ENCODE assay signal across 8 cellular contexts in the genomic region with DNA sequence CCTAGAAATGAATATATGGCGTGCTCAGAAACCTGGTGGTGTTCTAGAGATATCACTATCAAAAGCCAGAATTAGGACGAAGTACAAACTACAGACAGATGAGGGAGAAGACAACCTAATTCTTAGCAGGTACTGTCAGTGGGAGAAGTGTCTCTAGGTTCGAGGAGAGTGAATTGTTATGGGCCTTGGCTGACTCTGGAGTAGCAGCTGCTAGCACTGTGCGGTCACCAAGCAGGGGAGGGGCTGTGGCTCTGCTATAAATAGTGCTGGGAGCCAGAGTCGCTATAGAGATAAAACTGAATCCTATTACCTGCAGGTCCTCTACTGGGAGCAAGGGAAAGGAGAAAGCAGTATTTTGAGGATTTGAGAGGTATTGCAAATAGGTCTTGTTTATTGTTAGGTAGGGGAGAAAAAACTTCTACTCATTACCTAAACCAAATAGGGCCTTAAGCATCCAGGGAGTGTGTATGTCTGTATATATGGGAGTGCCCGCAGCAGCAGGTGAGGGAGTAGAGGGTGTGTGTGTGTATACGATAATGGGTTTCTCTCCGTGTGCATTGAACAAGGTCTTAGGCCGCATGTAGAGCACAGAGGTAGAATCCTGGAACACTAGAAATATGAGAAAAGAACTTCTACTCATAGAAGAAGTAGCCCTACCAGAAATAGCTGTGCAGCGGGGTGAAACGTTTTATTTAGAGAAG. TPM values are rescaled to one million over a fixed set of nuclear protein-coding genes. Genes with fewer than 3 reads are reported as not detected.
A peak's percentile ranks its signal among the peaks of the same experiment; 100 is the strongest.
DNase-seq lines count a peak whose midpoint lies in the region; ATAC-seq, FAIRE-seq and TF ChIP-seq lines count a peak whose summit lies in the region.

No MANE protein-coding gene starts in this region.

- no peaks in the 10 kb centered on the region for H3K27me3 Mint-ChIP-seq in progenitor cell of endocrine pancreas

- peak; percentile 65 for FAIRE-seq in K562 (lab: Jason Lieb, UNC)

- H3K9me3 Mint-ChIP-seq in progenitor cell of endocrine pancreas (ENCODE audit: low read depth): no peaks in the 10 kb centered on the region

- H3K9me3 ChIP-seq in K562 (replicated peaks; ENCODE audit: control insufficient read depth, insufficient read depth, low read depth, low read length): no peaks in the 10 kb centered on the region

- DNase-seq in NCI-H1417 (lab: John Stamatoyannopoulos, UW) (peak; percentile 45 to 84 (median 71)), NCI-H1417 treated with DMSO at 0.1 percent for 48 hours (lab: John Stamatoyannopoulos, UW) (no peak), NCI-H2029 treated with DMSO at 0.1 percent for 48 hours (lab: John Stamatoyannopoulos, UW) (peak; percentile 29), K562 (ENCODE audit: extremely low read depth in 1 of 4, low spot score in 3 of 4) (peak in 2 of 4 experiments; percentile 71 to 82), progenitor cell of endocrine pancreas (ENCODE audit: low spot score, unreplicated experiment) (no peak), SK-N-DZ (ENCODE audit: low spot score) (no peak)

- CTCF ChIA-PET in K562 (lab: Yijun Ruan, JAX; ENCODE audit: low intra/inter-chr PET ratio): no interaction called here

- peak overlapping the region; percentile 81 for H3K27ac Mint-ChIP-seq in progenitor cell of endocrine pancreas

- in situ Hi-C loops in K562 (cut with MboI): no loop called here

- ATAC-seq in K562 (peak; percentile 46), HG03469 (IDR thresholded peaks at IDR 0.05; ENCODE audit: unreplicated experiment) (no peak), GM19351 (IDR thresholded peaks at IDR 0.05; ENCODE audit: unreplicated experiment) (no peak)

- H2AFZ ChIP-seq in K562 (ENCODE audit: low read depth, low read length): no peak overlapping the region

- TF ChIP-seq CTCF in K562 (IDR thresholded peaks at IDR 0.05 in 2 of 3, conservative IDR thresholded peaks at IDR 0.05 in 1 of 3; ENCODE audit: insufficient read depth in 2 of 3, low read depth in 1 of 3, low read length in 3 of 3) (no peak), progenitor cell of endocrine pancreas (IDR thresholded peaks at IDR 0.05; ENCODE audit: unreplicated experiment) (no peak)

- peaks cover 29% of the 10 kb centered on the region for H4K20me1 ChIP-seq in K562 (replicated peaks; ENCODE audit: control insufficient read depth, insufficient read depth, low read length)

- peak overlapping the region in 1 of 2 experiments; percentile 23; a peak in 1 of 4 replicates for H3K9ac ChIP-seq in K562 (ENCODE audit: insufficient read depth in 1 of 2, low read depth in 2 of 2, low read length in 2 of 2)

- H3K27ac ChIP-seq in K562 (ENCODE audit: extremely low read depth, low read depth, low read length): peak overlapping the region; percentile 57

- peak overlapping the region; percentile 77 for H3K4me2 ChIP-seq in K562 (ENCODE audit: insufficient read depth, low read length)

- intact Hi-C loops in K562 (cut with micrococcal nuclease): no loop called here

- no peaks in the 10 kb centered on the region for H3K27me3 ChIP-seq in K562 (ENCODE audit: control insufficient read depth in 2 of 2, insufficient read depth in 2 of 2, low read length in 2 of 2)

- peaks cover 8% of the 10 kb centered on the region for H3K36me3 Mint-ChIP-seq in progenitor cell of endocrine pancreas (ENCODE audit: insufficient read depth)

- peaks cover 30% of the 10 kb centered on the region for H3K4me1 Mint-ChIP-seq in progenitor cell of endocrine pancreas (ENCODE audit: low read depth)

- peaks cover 16% of the 10 kb centered on the region for H3K9me1 ChIP-seq in K562 (ENCODE audit: control insufficient read depth, insufficient read depth, low read length)

- no peak for TF ChIP-seq EP300 in K562 (IDR thresholded peaks at IDR 0.05; ENCODE audit: low read length)

- peaks cover 43% of the 10 kb centered on the region for H3K36me3 ChIP-seq in K562 (ENCODE audit: control insufficient read depth, insufficient read depth, low read length)

- peak overlapping the region; percentile 85; the same call in 1 of the 2 replicates for H3K4me3 ChIP-seq in K562

- no TSS peak for BruUV-seq in K562 (replicated peaks; lab: Mats Ljungman, UMichigan)

- peaks cover 56% of the 10 kb centered on the region for H3K79me2 ChIP-seq in K562 (ENCODE audit: control insufficient read depth, insufficient read depth, low read length)

- no peak for TF ChIP-seq POLR2A in K562 (conservative IDR thresholded peaks at IDR 0.05)

- POLR2A ChIA-PET in K562 (lab: Yijun Ruan, JAX): interaction anchor here (0.6 to 2.3 kb wide), 6 partner anchors 9 to 291 kb away, joined by 4 to 11 read pairs (median 6); a partner anchor contains a TSS

- WGBS in K562 (ENCODE audit: insufficient coverage, low coverage, missing lambda C conversion rate): 12% methylated on average over 11 of the region's 11 CpGs

- H3K4me1 ChIP-seq in K562 (replicated peaks in 1 of 2; ENCODE audit: control insufficient read depth in 2 of 2, insufficient read depth in 2 of 2, low read length in 2 of 2): peaks cover 45 to 51% of the 10 kb centered on the region in 2 experiments

- no peak for TF ChIP-seq RAD21 in K562 (CRISPR knock-in tag; conservative IDR thresholded peaks at IDR 0.05 in 1 of 2, IDR thresholded peaks at IDR 0.05 in 1 of 2)

- peak overlapping the region; percentile 80 for H3K4me3 Mint-ChIP-seq in progenitor cell of endocrine pancreas (ENCODE audit: low read depth)

RNA-seq across cellular contexts. Expression of a gene that starts 2.2 kb away (rescaled TPM):
- total RNA-seq in K562 (2011; cell fraction: chromatin; rRNA removed; ENCODE audit: low replicate concordance): 267 and 427 TPM in 2 replicates
- 135 and 141 TPM in 2 replicates for total RNA-seq in K562 (2011; cell fraction: nucleolus; rRNA removed)
- total RNA-seq in K562 (2011; cell fraction: nucleoplasm; rRNA removed): 157 and 178 TPM in 2 replicates
- total RNA-seq in K562 (2014; rRNA removed): 33.6 and 34.4 TPM in 2 replicates
- total RNA-seq in K562 (2014; rRNA removed; fragmentation: Illumina TruSeq; extraction: Trizol): 22.2 and 22.6 TPM in 2 replicates
- 28.7 and 34.3 TPM in 2 replicates for total RNA-seq in K562 (2015; rRNA removed; fragmentation: Illumina TruSeq; extraction: Trizol)
- 53.6 and 57.6 TPM in 2 replicates for total RNA-seq in K562 (2021)
- 37.0 and 54.1 TPM in 2 replicates for polyA plus RNA-seq in K562 (2011; rRNA removed)
- polyA plus RNA-seq in K562 (2011; cell fraction: cytosol; rRNA removed): 37.6 and 44.5 TPM in 2 replicates
- 196 and 230 TPM in 2 replicates for polyA plus RNA-seq in K562 (2011; cell fraction: nucleus; rRNA removed)
- 39.6 and 44.4 TPM in 2 replicates for polyA plus RNA-seq in K562 (2012)
- polyA plus RNA-seq in K562 (2014; fragmentation: Illumina TruSeq; extraction: Trizol): 41.6 and 41.9 TPM in 2 replicates
- 1 to 10 TPM in 1 of 2 experiments, under 1 TPM in 1; 0.68 to 3.2 TPM for polyA plus RNA-seq in K562 (2014; fragmentation: Nextera tagmentation; extraction: Ambion mirVana)
- polyA plus RNA-seq in K562 (2014; rRNA removed): 43.4 and 47.6 TPM in 2 replicates
- polyA minus RNA-seq in K562 (2011; rRNA and poly(A)+ RNA removed): 47.0 and 48.6 TPM in 2 replicates
- polyA minus RNA-seq in K562 (2011; cell fraction: cytosol; rRNA and poly(A)+ RNA removed): 37.4 and 47.8 TPM in 2 replicates
- 52.0 and 80.3 TPM in 2 replicates for polyA minus RNA-seq in K562 (2011; cell fraction: nucleus; rRNA and poly(A)+ RNA removed)
- total RNA-seq in progenitor cell of endocrine pancreas: 63.8 and 66.5 TPM in 2 replicates
- 25.1 and 35.4 TPM in 2 replicates for polyA plus RNA-seq in SK-N-DZ (2014; cell fraction: cytosol; rRNA removed)
- polyA plus RNA-seq in SK-N-DZ (2014; cell fraction: nucleus; rRNA removed): 71.8 and 128 TPM in 2 replicates

RNA-seq across cellular contexts. Expression of a gene that starts 14.3 kb away (rescaled TPM):
- total RNA-seq in K562 (2011; cell fraction: chromatin; rRNA removed; ENCODE audit: low replicate concordance): 39.2 and 75.3 TPM in 2 replicates
- total RNA-seq in K562 (2011; cell fraction: nucleolus; rRNA removed): 43.6 and 51.5 TPM in 2 replicates
- total RNA-seq in K562 (2011; cell fraction: nucleoplasm; rRNA removed): 31.0 and 35.2 TPM in 2 replicates
- 11.9 and 16.0 TPM in 2 replicates for total RNA-seq in K562 (2014; rRNA removed)
- 6.6 and 8.2 TPM in 2 replicates for total RNA-seq in K562 (2014; rRNA removed; fragmentation: Illumina TruSeq; extraction: Trizol)
- total RNA-seq in K562 (2015; rRNA removed; fragmentation: Illumina TruSeq; extraction: Trizol): 7.8 and 11.1 TPM in 2 replicates
- 15.9 and 16.5 TPM in 2 replicates for total RNA-seq in K562 (2021)
- polyA plus RNA-seq in K562 (2011; rRNA removed): 26.0 and 31.9 TPM in 2 replicates
- 38.5 and 38.7 TPM in 2 replicates for polyA plus RNA-seq in K562 (2011; cell fraction: cytosol; rRNA removed)
- 66.1 and 82.8 TPM in 2 replicates for polyA plus RNA-seq in K562 (2011; cell fraction: nucleus; rRNA removed)
- 16.1 and 20.9 TPM in 2 replicates for polyA plus RNA-seq in K562 (2012)
- 12.0 and 15.2 TPM in 2 replicates for polyA plus RNA-seq in K562 (2014; fragmentation: Illumina TruSeq; extraction: Trizol)
- polyA plus RNA-seq in K562 (2014; fragmentation: Nextera tagmentation; extraction: Ambion mirVana): 10 to 100 TPM in 1 of 2 experiments, 1 to 10 TPM in 1; 9.8 to 10.4 TPM
- 17.5 and 18.4 TPM in 2 replicates for polyA plus RNA-seq in K562 (2014; rRNA removed)
- 15.1 and 19.2 TPM in 2 replicates for polyA minus RNA-seq in K562 (2011; rRNA and poly(A)+ RNA removed)
- 9.9 and 20.8 TPM in 2 replicates for polyA minus RNA-seq in K562 (2011; cell fraction: cytosol; rRNA and poly(A)+ RNA removed)
- polyA minus RNA-seq in K562 (2011; cell fraction: nucleus; rRNA and poly(A)+ RNA removed): 12.8 and 23.2 TPM in 2 replicates
- 25.8 and 26.7 TPM in 2 replicates for total RNA-seq in progenitor cell of endocrine pancreas
- polyA plus RNA-seq in SK-N-DZ (2014; cell fraction: cytosol; rRNA removed): 9.1 and 11.0 TPM in 2 replicates
- 18.6 and 23.2 TPM in 2 replicates for polyA plus RNA-seq in SK-N-DZ (2014; cell fraction: nucleus; rRNA removed)

RNA-seq across cellular contexts. Expression of a gene that starts 23.5 kb away (rescaled TPM):
- 46.3 and 108 TPM in 2 replicates for total RNA-seq in K562 (2011; cell fraction: chromatin; rRNA removed; ENCODE audit: low replicate concordance)
- 76.0 and 80.0 TPM in 2 replicates for total RNA-seq in K562 (2011; cell fraction: nucleolus; rRNA removed)
- 60.6 and 60.9 TPM in 2 replicates for total RNA-seq in K562 (2011; cell fraction: nucleoplasm; rRNA removed)
- 14.3 and 16.2 TPM in 2 replicates for total RNA-seq in K562 (2014; rRNA removed)
- total RNA-seq in K562 (2014; rRNA removed; fragmentation: Illumina TruSeq; extraction: Trizol): 7.1 and 8.6 TPM in 2 replicates
- total RNA-seq in K562 (2015; rRNA removed; fragmentation: Illumina TruSeq; extraction: Trizol): 11.6 and 12.1 TPM in 2 replicates
- total RNA-seq in K562 (2021): 17.8 and 20.0 TPM in 2 replicates
- 7.0 and 10.4 TPM in 2 replicates for polyA plus RNA-seq in K562 (2011; rRNA removed)
- polyA plus RNA-seq in K562 (2011; cell fraction: cytosol; rRNA removed): 8.2 and 13.6 TPM in 2 replicates
- polyA plus RNA-seq in K562 (2011; cell fraction: nucleus; rRNA removed): 27.8 and 55.7 TPM in 2 replicates
- 13.9 and 20.7 TPM in 2 replicates for polyA plus RNA-seq in K562 (2012)
- polyA plus RNA-seq in K562 (2014; fragmentation: Illumina TruSeq; extraction: Trizol): 14.0 and 19.1 TPM in 2 replicates
- polyA plus RNA-seq in K562 (2014; fragmentation: Nextera tagmentation; extraction: Ambion mirVana): 1 to 10 TPM; 1.9 to 2.2 TPM
- polyA plus RNA-seq in K562 (2014; rRNA removed): 12.4 and 14.4 TPM in 2 replicates
- 10.9 and 11.2 TPM in 2 replicates for polyA minus RNA-seq in K562 (2011; rRNA and poly(A)+ RNA removed)
- 9.5 and 12.3 TPM in 2 replicates for polyA minus RNA-seq in K562 (2011; cell fraction: cytosol; rRNA and poly(A)+ RNA removed)
- polyA minus RNA-seq in K562 (2011; cell fraction: nucleus; rRNA and poly(A)+ RNA removed): 25.4 and 26.9 TPM in 2 replicates
- 58.1 and 60.2 TPM in 2 replicates for total RNA-seq in progenitor cell of endocrine pancreas
- polyA plus RNA-seq in SK-N-DZ (2014; cell fraction: cytosol; rRNA removed): 21.7 and 47.0 TPM in 2 replicates
- polyA plus RNA-seq in SK-N-DZ (2014; cell fraction: nucleus; rRNA removed): 42.8 and 47.1 TPM in 2 replicates

RNA-seq across cellular contexts. Expression of a gene that starts 57.3 kb away (rescaled TPM):
- total RNA-seq in K562 (2011; cell fraction: chromatin; rRNA removed; ENCODE audit: low replicate concordance): 56.3 and 66.6 TPM in 2 replicates
- total RNA-seq in K562 (2011; cell fraction: nucleolus; rRNA removed): 38.7 TPM in 2 replicates
- 45.0 and 46.9 TPM in 2 replicates for total RNA-seq in K562 (2011; cell fraction: nucleoplasm; rRNA removed)
- total RNA-seq in K562 (2014; rRNA removed): 12.7 and 13.3 TPM in 2 replicates
- 8.7 and 9.0 TPM in 2 replicates for total RNA-seq in K562 (2014; rRNA removed; fragmentation: Illumina TruSeq; extraction: Trizol)
- total RNA-seq in K562 (2015; rRNA removed; fragmentation: Illumina TruSeq; extraction: Trizol): 10.1 and 10.9 TPM in 2 replicates
- 9.0 and 10.5 TPM in 2 replicates for total RNA-seq in K562 (2021)
- polyA plus RNA-seq in K562 (2011; rRNA removed): 17.1 and 17.5 TPM in 2 replicates
- 12.9 and 16.0 TPM in 2 replicates for polyA plus RNA-seq in K562 (2011; cell fraction: cytosol; rRNA removed)
- polyA plus RNA-seq in K562 (2011; cell fraction: nucleus; rRNA removed): 54.5 and 57.5 TPM in 2 replicates
- polyA plus RNA-seq in K562 (2012): 11.5 and 20.9 TPM in 2 replicates
- 10.1 and 10.4 TPM in 2 replicates for polyA plus RNA-seq in K562 (2014; fragmentation: Illumina TruSeq; extraction: Trizol)
- 10 to 100 TPM in 1 of 2 experiments, 1 to 10 TPM in 1; 9.0 to 10.3 TPM for polyA plus RNA-seq in K562 (2014; fragmentation: Nextera tagmentation; extraction: Ambion mirVana)
- 12.0 and 18.6 TPM in 2 replicates for polyA plus RNA-seq in K562 (2014; rRNA removed)
- 12.9 and 16.8 TPM in 2 replicates for polyA minus RNA-seq in K562 (2011; rRNA and poly(A)+ RNA removed)
- 5.5 and 8.0 TPM in 2 replicates for polyA minus RNA-seq in K562 (2011; cell fraction: cytosol; rRNA and poly(A)+ RNA removed)
- 17.4 and 23.8 TPM in 2 replicates for polyA minus RNA-seq in K562 (2011; cell fraction: nucleus; rRNA and poly(A)+ RNA removed)
- total RNA-seq in progenitor cell of endocrine pancreas: 31.4 and 32.0 TPM in 2 replicates
- 25.6 and 28.8 TPM in 2 replicates for polyA plus RNA-seq in SK-N-DZ (2014; cell fraction: cytosol; rRNA removed)
- polyA plus RNA-seq in SK-N-DZ (2014; cell fraction: nucleus; rRNA removed): 34.3 and 36.5 TPM in 2 replicates

Comparison
In these comparisons a context has a peak if more than half of its experiments do, and no peak if none do; other contexts are left out.
1. DNase-seq: peak in NCI-H1417 (3 of 3) and NCI-H2029 treated with DMSO at 0.1 percent for 48 hours (single experiment); none in NCI-H1417 treated with DMSO at 0.1 percent for 48 hours (single experiment), progenitor cell of endocrine pancreas (single experiment) and SK-N-DZ (single experiment).